ENCODE assay signal across 16 cellular contexts in the genomic region with DNA sequence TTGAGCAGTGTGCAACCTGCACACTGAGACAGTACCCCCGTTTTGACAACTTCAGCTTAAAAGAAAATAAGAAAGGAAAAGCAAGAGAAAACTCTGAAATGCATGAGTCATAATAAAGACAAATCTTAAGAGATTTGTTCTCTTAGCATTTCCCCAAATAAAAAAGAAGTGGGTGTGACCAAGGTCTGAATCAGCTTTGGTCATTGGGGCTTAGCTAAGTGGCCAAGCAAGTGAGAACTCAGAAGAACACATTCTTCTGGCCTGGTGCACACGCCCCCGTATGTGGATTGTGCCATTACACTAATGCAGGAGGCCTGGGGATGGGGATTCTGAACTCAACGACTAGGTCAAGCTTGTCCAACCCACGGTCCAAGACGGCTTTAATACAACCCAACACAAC. TPM values are rescaled to one million over a fixed set of nuclear protein-coding genes. Genes with fewer than 3 reads are reported as not detected.
DNase-seq lines count a peak whose midpoint lies in the region; ATAC-seq and TF ChIP-seq lines count a peak whose summit lies in the region.
"Had no signal": no experiment of that assay in that cellular context is flagged by ENCODE, and none has a peak within 500 bp of the region (broad histone marks: within the 10 kb centered on the region; RNA-seq: fewer than 3 reads in every experiment).

No MANE protein-coding gene starts in this region.

- peaks cover 3% of the 10 kb centered on the region for H3K27me3 Mint-ChIP-seq in GM23338 (ENCODE audit: insufficient read depth, low read depth, poor library complexity)
- H3K27me3 Mint-ChIP-seq: activated CD8-positive, alpha-beta T cell treated with anti-CD3 and anti-CD28 coated beads for 36 hours had no signal

- peak overlapping the region; percentile 30 for H3K4me3 ChIP-seq in GM23248
- H3K4me3 ChIP-seq in brain microvascular endothelial cell (ENCODE audit: low read depth, low read length) = no peak overlapping the region
- H3K4me3 ChIP-seq in foreskin fibroblast (ENCODE audit: low read depth in 1 of 2, low read length in 2 of 2) = no peak overlapping the region
- H3K4me3 ChIP-seq in thoracic aorta = no peak overlapping the region
- H3K4me3 ChIP-seq in GM23338 = no peak overlapping the region
- H3K4me3 ChIP-seq: adrenal gland, esophagus muscularis mucosa had no signal

- WGBS in GM23248 (ENCODE audit: low coverage in 1 of 2, low lambda C conversion rate in 2 of 2, missing lambda C conversion rate in 2 of 2), 2 experiments = 18 to 19% methylated on average over 6 of the region's 6 CpGs

- no peaks in the 10 kb centered on the region for H3K27me3 ChIP-seq in GM23248 (replicated peaks; ENCODE audit: insufficient read depth)
- no peaks in the 10 kb centered on the region for H3K27me3 ChIP-seq in brain microvascular endothelial cell (replicated peaks)
- no peaks in the 10 kb centered on the region for H3K27me3 ChIP-seq in thoracic aorta (replicated peaks; ENCODE audit: insufficient read depth)
- H3K27me3 ChIP-seq in GM23338 (ENCODE audit: insufficient read depth) = no peaks in the 10 kb centered on the region
- H3K27me3 ChIP-seq: adrenal gland, esophagus muscularis mucosa had no signal

- H3K4me1 Mint-ChIP-seq in GM23338 = peaks cover 27% of the 10 kb centered on the region
- H3K4me1 Mint-ChIP-seq: naive thymus-derived CD8-positive, alpha-beta T cell had no signal

- H3K27ac ChIP-seq in GM23248 = peak overlapping the region; percentile 62
- H3K27ac ChIP-seq in brain microvascular endothelial cell = no peak overlapping the region
- peak overlapping the region; percentile 36 to 55 for H3K27ac ChIP-seq in thoracic aorta
- no peak overlapping the region for H3K27ac ChIP-seq in GM23338 (ENCODE audit: low read depth)
- H3K27ac ChIP-seq: adrenal gland, esophagus muscularis mucosa, WERI-Rb-1 had no signal

- H3K79me2 ChIP-seq in GM23248 (ENCODE audit: insufficient read depth) = no peaks in the 10 kb centered on the region
- H3K79me2 ChIP-seq in GM23338 (replicated peaks; ENCODE audit: insufficient read depth) = no peaks in the 10 kb centered on the region

- in situ Hi-C loops in GM23248 (cut with MboI) (no loop called here), brain microvascular endothelial cell (cut with HindIII; ENCODE audit: low pct_ligation_motif_present, low sequenced_read_pairs) (no loop called here)

- TF ChIP-seq CTCF in brain microvascular endothelial cell (IDR thresholded peaks at IDR 0.05; ENCODE audit: low read depth, low read length, missing control alignments) (no peak), foreskin fibroblast (IDR thresholded peaks at IDR 0.05; ENCODE audit: low read depth, low read length) (no peak), thoracic aorta (IDR thresholded peaks at IDR 0.05) (no peak), GM23338 (conservative IDR thresholded peaks at IDR 0.05; ENCODE audit: low read depth in 2 of 2) (no peak)

- ATAC-seq in thoracic aorta (ENCODE audit: insufficient number of reproducible peaks, low FRiP score, low read depth) (no peak), GM23338 (no peak), HG03571 (IDR thresholded peaks at IDR 0.05; ENCODE audit: unreplicated experiment) (no peak)
- ATAC-seq: activated CD8-positive, alpha-beta T cell treated with anti-CD3 and anti-CD28 coated beads for 36 hours; naive thymus-derived CD8-positive, alpha-beta T cell had no signal

- H3K36me3 ChIP-seq in GM23248 (ENCODE audit: low read depth) (no peaks in the 10 kb centered on the region), brain microvascular endothelial cell (replicated peaks) (no peaks in the 10 kb centered on the region), thoracic aorta (no peaks in the 10 kb centered on the region), GM23338 (ENCODE audit: insufficient read depth) (no peaks in the 10 kb centered on the region)
- H3K36me3 ChIP-seq: adrenal gland, esophagus muscularis mucosa, WERI-Rb-1 had no signal

- H3F3A ChIP-seq in GM23248 (ENCODE audit: insufficient read depth) (peaks cover 18% of the 10 kb centered on the region; the same call in 1 of the 2 replicates), GM23338 (replicated peaks; ENCODE audit: low read depth) (no peaks in the 10 kb centered on the region)

- no peaks in the 10 kb centered on the region for H4K20me1 ChIP-seq in GM23248 (ENCODE audit: insufficient read depth)
- no peaks in the 10 kb centered on the region for H4K20me1 ChIP-seq in GM23338 (replicated peaks; ENCODE audit: insufficient read depth)

- H3K4me3 Mint-ChIP-seq in GM23338 = no peak overlapping the region
- H3K4me3 Mint-ChIP-seq: activated CD8-positive, alpha-beta T cell treated with anti-CD3 and anti-CD28 coated beads for 36 hours; naive thymus-derived CD8-positive, alpha-beta T cell had no signal

- H3K9me2 ChIP-seq in GM23248 (ENCODE audit: insufficient read depth) (no peaks in the 10 kb centered on the region), GM23338 (ENCODE audit: insufficient read depth) (0 out of 2 replicates have a peak, but pooled peaks cover 3% of the 10 kb centered on the region)

- H3K36me3 Mint-ChIP-seq in GM23338 (ENCODE audit: low read depth) = no peaks in the 10 kb centered on the region
- H3K36me3 Mint-ChIP-seq: naive thymus-derived CD8-positive, alpha-beta T cell had no signal

- H3K9me3 ChIP-seq in GM23248 (ENCODE audit: low read depth) (no peaks in the 10 kb centered on the region), thoracic aorta (no peaks in the 10 kb centered on the region)
- H3K9me3 ChIP-seq: adrenal gland, esophagus muscularis mucosa had no signal

- peak; percentile 90 for DNase-seq in GM23248
- DNase-seq in brain microvascular endothelial cell = peak; percentile 61
- DNase-seq in foreskin fibroblast = peak; percentile 78 to 89
- no peak for DNase-seq in thoracic aorta (ENCODE audit: low spot score)
- no peak for DNase-seq in GM23338 (ENCODE audit: low spot score)
- DNase-seq in NCI-H2081 treated with DMSO at 0.1 percent for 48 hours (lab: John Stamatoyannopoulos, UW) = no peak
- DNase-seq: activated CD8-positive, alpha-beta T cell treated with anti-CD3 and anti-CD28 coated beads for 36 hours; adrenal gland; cortex of kidney; H7; MM.1S; naive thymus-derived CD8-positive, alpha-beta T cell; NCI-H2029; WERI-Rb-1 had no signal

- no peak overlapping the region for H3K27ac Mint-ChIP-seq in GM23338
- H3K27ac Mint-ChIP-seq: activated CD8-positive, alpha-beta T cell treated with anti-CD3 and anti-CD28 coated beads for 36 hours; naive thymus-derived CD8-positive, alpha-beta T cell had no signal

- H3K9ac ChIP-seq in GM23248 = 0 out of 2 replicates have a peak overlapping the region, but pooled peaks have one; percentile 19

- no peaks in the 10 kb centered on the region for H3K9me3 Mint-ChIP-seq in GM23338
- H3K9me3 Mint-ChIP-seq: activated CD8-positive, alpha-beta T cell treated with anti-CD3 and anti-CD28 coated beads for 36 hours had no signal

- H2AFZ ChIP-seq in GM23248 (peak overlapping the region; percentile 62), GM23338 (no peak overlapping the region)

- peaks cover 16% of the 10 kb centered on the region for H3K4me1 ChIP-seq in GM23248 (ENCODE audit: insufficient read depth)
- H3K4me1 ChIP-seq in thoracic aorta (ENCODE audit: control insufficient read depth in 1 of 2, low read depth in 2 of 2) = peaks cover 11 to 22% of the 10 kb centered on the region in 2 donors
- H3K4me1 ChIP-seq in GM23338 (ENCODE audit: insufficient read depth) = peaks cover 29% of the 10 kb centered on the region
- H3K4me1 ChIP-seq: adrenal gland, esophagus muscularis mucosa had no signal

- peak overlapping the region; percentile 73 for H3K4me2 ChIP-seq in GM23248 (ENCODE audit: unreplicated experiment)
- H3K4me2 ChIP-seq in GM23338 = no peak overlapping the region

TF ChIP-seq in GM23338, 12 proteins besides CTCF, POLR2A, EP300 and RAD21 (continues in another document):
- TF ChIP-seq, protein P1, sequence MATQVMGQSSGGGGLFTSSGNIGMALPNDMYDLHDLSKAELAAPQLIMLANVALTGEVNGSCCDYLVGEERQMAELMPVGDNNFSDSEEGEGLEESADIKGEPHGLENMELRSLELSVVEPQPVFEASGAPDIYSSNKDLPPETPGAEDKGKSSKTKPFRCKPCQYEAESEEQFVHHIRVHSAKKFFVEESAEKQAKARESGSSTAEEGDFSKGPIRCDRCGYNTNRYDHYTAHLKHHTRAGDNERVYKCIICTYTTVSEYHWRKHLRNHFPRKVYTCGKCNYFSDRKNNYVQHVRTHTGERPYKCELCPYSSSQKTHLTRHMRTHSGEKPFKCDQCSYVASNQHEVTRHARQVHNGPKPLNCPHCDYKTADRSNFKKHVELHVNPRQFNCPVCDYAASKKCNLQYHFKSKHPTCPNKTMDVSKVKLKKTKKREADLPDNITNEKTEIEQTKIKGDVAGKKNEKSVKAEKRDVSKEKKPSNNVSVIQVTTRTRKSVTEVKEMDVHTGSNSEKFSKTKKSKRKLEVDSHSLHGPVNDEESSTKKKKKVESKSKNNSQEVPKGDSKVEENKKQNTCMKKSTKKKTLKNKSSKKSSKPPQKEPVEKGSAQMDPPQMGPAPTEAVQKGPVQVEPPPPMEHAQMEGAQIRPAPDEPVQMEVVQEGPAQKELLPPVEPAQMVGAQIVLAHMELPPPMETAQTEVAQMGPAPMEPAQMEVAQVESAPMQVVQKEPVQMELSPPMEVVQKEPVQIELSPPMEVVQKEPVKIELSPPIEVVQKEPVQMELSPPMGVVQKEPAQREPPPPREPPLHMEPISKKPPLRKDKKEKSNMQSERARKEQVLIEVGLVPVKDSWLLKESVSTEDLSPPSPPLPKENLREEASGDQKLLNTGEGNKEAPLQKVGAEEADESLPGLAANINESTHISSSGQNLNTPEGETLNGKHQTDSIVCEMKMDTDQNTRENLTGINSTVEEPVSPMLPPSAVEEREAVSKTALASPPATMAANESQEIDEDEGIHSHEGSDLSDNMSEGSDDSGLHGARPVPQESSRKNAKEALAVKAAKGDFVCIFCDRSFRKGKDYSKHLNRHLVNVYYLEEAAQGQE (IDR thresholded peaks at IDR 0.05; ENCODE audit: unreplicated experiment) = no peak
- TF ChIP-seq CREB1 (CRISPR knock-in tag; IDR thresholded peaks at IDR 0.05; ENCODE audit: low read depth) (no peak), ZNF331 (CRISPR knock-in tag; IDR thresholded peaks at IDR 0.05; ENCODE audit: low read depth) (no peak), NANOG (IDR thresholded peaks at IDR 0.05; ENCODE audit: borderline replicate concordance) (no peak), ZNF114 (CRISPR knock-in tag; IDR thresholded peaks at IDR 0.05) (no peak), STAT1 (IDR thresholded peaks at IDR 0.05; ENCODE audit: unreplicated experiment) (no peak)

RNA-seq across cellular contexts. Expression of a gene that starts 56.9 kb away (rescaled TPM):
- total RNA-seq in GM23248 (2014; rRNA removed; shearing (Covaris generic)) = 32.1 and 35.6 TPM in 2 replicates
- polyA plus RNA-seq in GM23248 (2016; fragmentation: Nextera tagmentation; extraction: Ambion mirVana) (22.3 TPM in 2 replicates), GM23338 (2016; fragmentation: Nextera tagmentation; extraction: Ambion mirVana) (7.0 and 7.5 TPM in 2 replicates)
- 100 to 1,000 TPM; 140 to 166 TPM for total RNA-seq in thoracic aorta
- 11.0 and 14.0 TPM in 2 replicates for total RNA-seq in GM23338 (2014; rRNA removed; shearing (Covaris generic))
- total RNA-seq: activated CD8-positive, alpha-beta T cell treated with anti-CD3 and anti-CD28 coated beads for 36 hours; naive thymus-derived CD8-positive, alpha-beta T cell had no signal
- polyA plus RNA-seq: naive thymus-derived CD8-positive, alpha-beta T cell had no signal

Comparison
In these comparisons a context has a peak if more than half of its experiments do, and no peak if none do; other contexts are left out.
1. DNase-seq: peak in GM23248 (single experiment), brain microvascular endothelial cell (single experiment) and foreskin fibroblast (2 of 2); none in thoracic aorta (single experiment), GM23338 (single experiment) and NCI-H2081 treated with DMSO at 0.1 percent for 48 hours (single experiment).
2. H3K27ac ChIP-seq: peak in GM23248 (single experiment) and thoracic aorta (2 of 2); none in brain microvascular endothelial cell (single experiment) and GM23338 (single experiment).